11 cellular contexts compared by ENCODE assay signal in the genomic region with DNA sequence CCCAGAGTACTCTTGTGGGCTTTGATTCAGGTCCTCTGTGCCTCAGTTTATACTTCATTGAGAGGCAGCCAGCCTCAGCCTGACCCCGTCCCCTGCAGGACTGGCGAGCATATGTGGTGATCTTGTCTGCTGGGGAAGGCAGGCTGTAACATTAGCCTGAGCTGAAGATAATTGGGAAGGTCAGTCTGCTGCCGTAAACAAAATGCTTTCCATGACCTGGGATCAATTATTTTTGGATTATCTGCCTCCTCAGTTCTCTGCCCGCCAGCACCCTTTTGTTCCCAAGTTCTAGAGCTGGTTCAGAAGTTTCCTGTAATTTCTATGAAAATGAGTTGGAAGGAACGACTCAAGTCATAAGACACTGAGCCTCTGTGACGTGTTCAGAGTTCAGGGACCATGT. TPM values are rescaled to one million over a fixed set of nuclear protein-coding genes. Genes with fewer than 3 reads are reported as not detected.
DNase-seq lines count a peak whose midpoint lies in the region; ATAC-seq and TF ChIP-seq lines count a peak whose summit lies in the region.
"Had no signal": no experiment of that assay in that cellular context is flagged by ENCODE, and none has a peak within 500 bp of the region (broad histone marks: within the 10 kb centered on the region; RNA-seq: fewer than 3 reads in every experiment).

No MANE protein-coding gene starts in this region.

- H3K4me1 ChIP-seq in right lobe of liver (peaks cover 0 to 28% (median 9%) of the 10 kb centered on the region in 4 donors), testis (peaks cover 62% of the 10 kb centered on the region)

- H3K27ac Mint-ChIP-seq in activated naive CD4-positive, alpha-beta T cell treated with anti-CD3 and anti-CD28 coated beads, Interleukin-2, amount 10 ng/mL, durations not matched to agents 7 days and 5 days = peak overlapping the region; percentile 64
- peak overlapping the region; percentile 68 for H3K27ac Mint-ChIP-seq in activated B cell treated with CpG ODN at 0.5 μM for 24 hours

- no peak overlapping the region for H3K4me3 ChIP-seq in right lobe of liver
- no peak overlapping the region for H3K4me3 ChIP-seq in testis
- H3K4me3 ChIP-seq: left lung had no signal

- TF ChIP-seq CTCF in activated B cell treated with CpG ODN at 0.5 μM for 24 hours (IDR thresholded peaks at IDR 0.05) = no peak
- no peak for TF ChIP-seq CTCF in right lobe of liver (IDR thresholded peaks at IDR 0.05)
- TF ChIP-seq CTCF in testis (IDR thresholded peaks at IDR 0.05) = no peak

- POLR2A ChIA-PET in activated B cell treated with CpG ODN at 0.5 μM for 24 hours (lab: Charles Lee) = interaction anchor here (0.9 kb wide), 1 partner anchor 94 kb away, joined by 3 read pairs; no protein-coding TSS in a partner anchor

- CTCF ChIA-PET in activated naive CD4-positive, alpha-beta T cell treated with anti-CD3 and anti-CD28 coated beads, Interleukin-2, amount 10 ng/mL, durations not matched to agents 7 days and 5 days (lab: Charles Lee) = interaction anchor here (0.9 to 7.1 kb wide), 3 partner anchors 9 to 40 kb away, joined by 3 to 96 read pairs (median 4); partner anchors contain the start of gene MORN3
- CTCF ChIA-PET in activated B cell treated with CpG ODN at 0.5 μM for 24 hours (lab: Charles Lee) = interaction anchor here (5.4 to 8.9 kb wide), 2 partner anchors 38 to 76 kb away, joined by 31 to 168 read pairs; partner anchors contain the start of gene MORN3

- no peak for TF ChIP-seq POLR2A in right lobe of liver (IDR thresholded peaks at IDR 0.05)
- no peak for TF ChIP-seq POLR2A in testis (IDR thresholded peaks at IDR 0.05)

- H3K36me3 ChIP-seq in right lobe of liver = no peaks in the 10 kb centered on the region
- H3K36me3 ChIP-seq in testis (ENCODE audit: low read depth, missing control alignments) = no peaks in the 10 kb centered on the region
- H3K36me3 ChIP-seq: left lung had no signal

- peak overlapping the region; percentile 49 for H3K4me3 Mint-ChIP-seq in activated naive CD4-positive, alpha-beta T cell treated with anti-CD3 and anti-CD28 coated beads, Interleukin-2, amount 10 ng/mL, durations not matched to agents 7 days and 5 days
- H3K4me3 Mint-ChIP-seq in activated B cell treated with CpG ODN at 0.5 μM for 24 hours = no peak overlapping the region

- peaks cover 70% of the 10 kb centered on the region for H3K4me1 Mint-ChIP-seq in activated naive CD4-positive, alpha-beta T cell treated with anti-CD3 and anti-CD28 coated beads, Interleukin-2, amount 10 ng/mL, durations not matched to agents 7 days and 5 days
- H3K4me1 Mint-ChIP-seq in activated B cell treated with CpG ODN at 0.5 μM for 24 hours = peaks cover 74% of the 10 kb centered on the region

- intact Hi-C loops in activated B cell treated with CpG ODN at 0.5 μM for 24 hours (cut with micrococcal nuclease) (no loop called here), right lobe of liver (cut with DNase I) (no loop called here), testis (cut with DNase I; ENCODE audit: low total_unique reads) (no loop called here)

- H3K27me3 ChIP-seq in right lobe of liver = no peaks in the 10 kb centered on the region
- no peaks in the 10 kb centered on the region for H3K27me3 ChIP-seq in testis
- H3K27me3 ChIP-seq: left lung had no signal

- no peak for DNase-seq in activated naive CD4-positive, alpha-beta T cell treated with anti-CD3 and anti-CD28 coated beads, Interleukin-2, amount 10 ng/mL, durations not matched to agents 7 days and 5 days
- DNase-seq in activated naive CD4-positive, alpha-beta T cell treated with anti-CD3 and anti-CD28 coated beads, Interleukin-2, amount 50 U/mL, for 16 hours = no peak
- DNase-seq in activated B cell treated with CpG ODN at 0.5 μM for 24 hours (no peak), right lobe of liver (no peak), testis (peak; percentile 56), MV-4-11 (lab: John Stamatoyannopoulos, UW) (no peak), NCI-H524 treated with DMSO at 0.1 percent for 48 hours (lab: John Stamatoyannopoulos, UW) (no peak)
- DNase-seq: caudate nucleus, left lung, NCI-H524 had no signal

- peaks cover 56% of the 10 kb centered on the region for H3K36me3 Mint-ChIP-seq in activated naive CD4-positive, alpha-beta T cell treated with anti-CD3 and anti-CD28 coated beads, Interleukin-2, amount 10 ng/mL, durations not matched to agents 7 days and 5 days
- peaks cover 52% of the 10 kb centered on the region for H3K36me3 Mint-ChIP-seq in activated B cell treated with CpG ODN at 0.5 μM for 24 hours (ENCODE audit: low read depth)

- H3K27me3 Mint-ChIP-seq in activated naive CD4-positive, alpha-beta T cell treated with anti-CD3 and anti-CD28 coated beads, Interleukin-2, amount 10 ng/mL, durations not matched to agents 7 days and 5 days = no peaks in the 10 kb centered on the region
- H3K27me3 Mint-ChIP-seq in activated B cell treated with CpG ODN at 0.5 μM for 24 hours = no peaks in the 10 kb centered on the region

- ATAC-seq in activated B cell treated with CpG ODN at 0.5 μM for 24 hours (ENCODE audit: low read depth) (no peak), right lobe of liver (no peak), HG03571 (IDR thresholded peaks at IDR 0.05; ENCODE audit: unreplicated experiment) (no peak)
- ATAC-seq: left lung had no signal

- H3K9me3 ChIP-seq in right lobe of liver (no peaks in the 10 kb centered on the region), testis (no peaks in the 10 kb centered on the region)
- H3K9me3 ChIP-seq: left lung had no signal

- H3K27ac ChIP-seq in right lobe of liver (peak overlapping the region; percentile 39 to 47 (median 40)), testis (peak overlapping the region; percentile 70 to 93)

- 71% methylated on average over 5 of the region's 6 CpGs for WGBS in right lobe of liver (ENCODE audit: insufficient coverage, low coverage, low lambda C conversion rate, missing lambda C conversion rate)
- 41 to 50% methylated on average over 6 of the region's 6 CpGs for WGBS in testis, 2 donors

- H3K9me3 Mint-ChIP-seq in activated naive CD4-positive, alpha-beta T cell treated with anti-CD3 and anti-CD28 coated beads, Interleukin-2, amount 10 ng/mL, durations not matched to agents 7 days and 5 days = no peaks in the 10 kb centered on the region
- no peaks in the 10 kb centered on the region for H3K9me3 Mint-ChIP-seq in activated B cell treated with CpG ODN at 0.5 μM for 24 hours

RNA-seq across cellular contexts. Expression of gene ORAI1, which starts 4.5 kb away (rescaled TPM):
- total RNA-seq in activated B cell treated with CpG ODN at 0.5 μM for 24 hours = 85.8 and 86.3 TPM in 2 replicates
- 10 to 100 TPM in 2 of 6 experiments, 1 to 10 TPM in 4; 6.9 to 14.4 (median 9.0) TPM for total RNA-seq in right lobe of liver
- total RNA-seq in testis = 10 to 100 TPM; 46.8 to 70.7 TPM
- polyA plus RNA-seq in testis (ENCODE audit: insufficient read depth, low read depth, low replicate concordance) = 30.3 TPM

RNA-seq across cellular contexts. Expression of gene MORN3, which starts 38.7 kb away (rescaled TPM):
- total RNA-seq in activated B cell treated with CpG ODN at 0.5 μM for 24 hours (0.20 and 0.42 TPM in 2 replicates), right lobe of liver (under 1 TPM in 1 of 6 experiments, not detected in 5; 0.09 TPM), testis (10 to 100 TPM in 1 of 2 donors, 1 to 10 TPM in 1; 8.3 to 46.1 TPM)
- polyA plus RNA-seq in testis (ENCODE audit: insufficient read depth, low read depth, low replicate concordance) = 85.9 TPM

RNA-seq across cellular contexts. Expression of gene KDM2B, which starts 50.0 kb away (rescaled TPM):
- total RNA-seq in activated B cell treated with CpG ODN at 0.5 μM for 24 hours (197 and 236 TPM in 2 replicates), right lobe of liver (10 to 100 TPM in 2 of 6 experiments, 1 to 10 TPM in 4; 4.8 to 22.8 (median 9.8) TPM), testis (10 to 100 TPM; 54.9 to 59.8 TPM)
- polyA plus RNA-seq in testis (ENCODE audit: insufficient read depth, low read depth, low replicate concordance) = 30.4 TPM
